2 cellular contexts compared by ENCODE assay signal in genomic region chr10:127866276-127867013, GRCh38.
TF ChIP-seq lines count a peak whose summit lies in the region.

No MANE protein-coding gene starts in this region.

TF ChIP-seq in HepG2, 621 proteins besides CTCF, POLR2A, EP300 and RAD21 (continues in another document):
- TF ChIP-seq ZNF710 (CRISPR knock-in tag; IDR thresholded peaks at IDR 0.05; ENCODE audit: borderline replicate concordance) = peak; percentile 50; the same call in 1 of the 2 replicates
- TF ChIP-seq UBTF (CRISPR knock-in tag; IDR thresholded peaks at IDR 0.05) = no peak
- 0 out of 2 replicates have a peak, but pooled peaks have one; percentile 16 for TF ChIP-seq PAXIP1 (CRISPR knock-in tag; conservative IDR thresholded peaks at IDR 0.05)
- no peak for TF ChIP-seq ZNF496 (CRISPR knock-in tag; IDR thresholded peaks at IDR 0.05; ENCODE audit: insufficient replicate concordance)
- TF ChIP-seq SOX13 (IDR thresholded peaks at IDR 0.05) = no peak
- peak in 1 of 2 experiments; percentile 19; a peak in 1 of 4 replicates for TF ChIP-seq SOX13 (CRISPR knock-in tag; conservative IDR thresholded peaks at IDR 0.05 in 1 of 2, IDR thresholded peaks at IDR 0.05 in 1 of 2)
- TF ChIP-seq DDIT3 (CRISPR knock-in tag; IDR thresholded peaks at IDR 0.05) = no peak
- peak; percentile 59 for TF ChIP-seq HNF4A (CRISPR knock-in tag; IDR thresholded peaks at IDR 0.05)
- no peak for TF ChIP-seq ZMAT3 (CRISPR knock-in tag; conservative IDR thresholded peaks at IDR 0.05)
- peak; percentile 100 for TF ChIP-seq ZBTB26 (CRISPR knock-in tag; IDR thresholded peaks at IDR 0.05; ENCODE audit: borderline replicate concordance)
- TF ChIP-seq ONECUT2 (CRISPR knock-in tag; IDR thresholded peaks at IDR 0.05) = no peak
- TF ChIP-seq MLLT10 (CRISPR knock-in tag; IDR thresholded peaks at IDR 0.05) = no peak
- TF ChIP-seq SOX5 (CRISPR knock-in tag; IDR thresholded peaks at IDR 0.05; ENCODE audit: borderline replicate concordance) = peak; percentile 28; the same call in 1 of the 2 replicates

TF ChIP-seq in GM23338, 12 proteins besides CTCF, POLR2A, EP300 and RAD21:
- TF ChIP-seq POLR2AphosphoS5 (IDR thresholded peaks at IDR 0.05; ENCODE audit: low read depth) (no peak), ZNF114 (CRISPR knock-in tag; IDR thresholded peaks at IDR 0.05) (no peak), JUNB (IDR thresholded peaks at IDR 0.05; ENCODE audit: unreplicated experiment) (no peak), REST (IDR thresholded peaks at IDR 0.05; ENCODE audit: unreplicated experiment) (no peak), STAT1 (IDR thresholded peaks at IDR 0.05; ENCODE audit: unreplicated experiment) (no peak), ZNF462 (CRISPR knock-in tag; IDR thresholded peaks at IDR 0.05) (no peak), ETS1 (IDR thresholded peaks at IDR 0.05) (no peak), ZNF331 (CRISPR knock-in tag; IDR thresholded peaks at IDR 0.05; ENCODE audit: low read depth) (no peak), EZH2 (IDR thresholded peaks at IDR 0.05; ENCODE audit: low read depth, unreplicated experiment) (no peak), CREB1 (CRISPR knock-in tag; IDR thresholded peaks at IDR 0.05; ENCODE audit: low read depth) (no peak), NANOG (IDR thresholded peaks at IDR 0.05; ENCODE audit: borderline replicate concordance) (no peak)
